ENCODE assay signal across 16 cellular contexts in genomic region chr17:67855504-67856324, GRCh38. TPM values are rescaled to one million over a fixed set of nuclear protein-coding genes. Genes with fewer than 3 reads are reported as not detected.
DNase-seq lines count a peak whose midpoint lies in the region; ATAC-seq and TF ChIP-seq lines count a peak whose summit lies in the region.
"Had no signal": no experiment of that assay in that cellular context is flagged by ENCODE, and none has a peak within 500 bp of the region (broad histone marks: within the 10 kb centered on the region; RNA-seq: fewer than 3 reads in every experiment).

No MANE protein-coding gene starts in this region.

- H3K27ac ChIP-seq in osteoblast (ENCODE audit: low read depth, low read length), result no peak overlapping the region
- H3K27ac ChIP-seq: gastroesophageal sphincter, psoas muscle, vagina had no signal

- peaks cover 8% of the 10 kb centered on the region for H3K36me3 ChIP-seq in osteoblast (ENCODE audit: insufficient read depth, low read length)

- H3K27me3 ChIP-seq in osteoblast (ENCODE audit: insufficient read depth, low read length), result no peaks in the 10 kb centered on the region
- H3K27me3 ChIP-seq: gastroesophageal sphincter, vagina had no signal

- peaks cover 93% of the 10 kb centered on the region for H3K79me2 ChIP-seq in osteoblast (ENCODE audit: insufficient read depth, low read length)

- no peak for DNase-seq in activated CD4-positive, alpha-beta T cell treated with anti-CD3 and anti-CD28 coated beads, Interleukin-2, amount 10 ng/mL, durations not matched to agents 7 days and 5 days
- no peak for DNase-seq in activated CD4-positive, alpha-beta T cell treated with anti-CD3 and anti-CD28 coated beads, Interleukin-2, amount 50 U/mL, for 1 hour
- DNase-seq in NOMO-1 treated with DMSO at 0.1 percent for 48 hours (lab: John Stamatoyannopoulos, UW; ENCODE audit: unreplicated experiment) (peak; percentile 74), NCI-H2029 treated with DMSO at 0.1 percent for 48 hours (lab: John Stamatoyannopoulos, UW) (no peak), C1 segment of cervical spinal cord (lab: John Stamatoyannopoulos, UW) (no peak), osteoblast (ENCODE audit: insufficient read length, low spot score, missing footprints) (no peak)
- DNase-seq in activated naive CD8-positive, alpha-beta T cell treated with anti-CD3 and anti-CD28 coated beads, Interleukin-2, amount 10 ng/mL, durations not matched to agents 7 days and 5 days, result no peak
- DNase-seq: activated gamma-delta T cell, cortex of kidney, HCEC 1CT, left ventricle myocardium superior, NCI-H774, psoas muscle had no signal

- CTCF ChIA-PET in activated CD4-positive, alpha-beta T cell treated with anti-CD3 and anti-CD28 coated beads, Interleukin-2, amount 10 ng/mL, durations not matched to agents 7 days and 5 days (lab: Charles Lee), result interaction anchor here (0.6 to 1.4 kb wide), 4 partner anchors 14 to 60 kb away, joined by 3 to 5 read pairs (median 3); partner anchors contain the start of gene BPTF

- peak overlapping the region; percentile 51 for H3K27ac Mint-ChIP-seq in activated CD4-positive, alpha-beta T cell treated with anti-CD3 and anti-CD28 coated beads, Interleukin-2, amount 10 ng/mL, durations not matched to agents 7 days and 5 days
- peak overlapping the region; percentile 78 for H3K27ac Mint-ChIP-seq in activated naive CD8-positive, alpha-beta T cell treated with anti-CD3 and anti-CD28 coated beads, Interleukin-2, amount 10 ng/mL, durations not matched to agents 7 days and 5 days
- peak overlapping the region; percentile 69 for H3K27ac Mint-ChIP-seq in stimulated activated memory B cell treated with anti-CD40 and anti-IgM and Interleukin-4, amounts not matched to agents 10 μg/mL and 1 μg/mL and 100 μg/mL, for 72 hours

- no peaks in the 10 kb centered on the region for H3K27me3 Mint-ChIP-seq in activated CD4-positive, alpha-beta T cell treated with anti-CD3 and anti-CD28 coated beads, Interleukin-2, amount 10 ng/mL, durations not matched to agents 7 days and 5 days
- no peaks in the 10 kb centered on the region for H3K27me3 Mint-ChIP-seq in activated naive CD8-positive, alpha-beta T cell treated with anti-CD3 and anti-CD28 coated beads, Interleukin-2, amount 10 ng/mL, durations not matched to agents 7 days and 5 days
- no peaks in the 10 kb centered on the region for H3K27me3 Mint-ChIP-seq in stimulated activated memory B cell treated with anti-CD40 and anti-IgM and Interleukin-4, amounts not matched to agents 10 μg/mL and 1 μg/mL and 100 μg/mL, for 72 hours

- no peak overlapping the region for H3K4me3 ChIP-seq in osteoblast (ENCODE audit: insufficient read depth, low read length)
- H3K4me3 ChIP-seq: gastroesophageal sphincter, psoas muscle, vagina had no signal

- no peak overlapping the region for H2AFZ ChIP-seq in osteoblast (ENCODE audit: low read length)

- no peak overlapping the region for H3K4me2 ChIP-seq in osteoblast (ENCODE audit: insufficient read depth, low read length)

- H3K4me1 Mint-ChIP-seq in activated CD4-positive, alpha-beta T cell treated with anti-CD3 and anti-CD28 coated beads, Interleukin-2, amount 10 ng/mL, durations not matched to agents 7 days and 5 days, result peaks cover 35% of the 10 kb centered on the region
- peaks cover 46% of the 10 kb centered on the region for H3K4me1 Mint-ChIP-seq in activated naive CD8-positive, alpha-beta T cell treated with anti-CD3 and anti-CD28 coated beads, Interleukin-2, amount 10 ng/mL, durations not matched to agents 7 days and 5 days
- H3K4me1 Mint-ChIP-seq in stimulated activated memory B cell treated with anti-CD40 and anti-IgM and Interleukin-4, amounts not matched to agents 10 μg/mL and 1 μg/mL and 100 μg/mL, for 72 hours, result peaks cover 58% of the 10 kb centered on the region

- H3K4me3 Mint-ChIP-seq in activated CD4-positive, alpha-beta T cell treated with anti-CD3 and anti-CD28 coated beads, Interleukin-2, amount 10 ng/mL, durations not matched to agents 7 days and 5 days, result peak overlapping the region; percentile 23
- H3K4me3 Mint-ChIP-seq in activated naive CD8-positive, alpha-beta T cell treated with anti-CD3 and anti-CD28 coated beads, Interleukin-2, amount 10 ng/mL, durations not matched to agents 7 days and 5 days, result peak overlapping the region; percentile 74
- H3K4me3 Mint-ChIP-seq in stimulated activated memory B cell treated with anti-CD40 and anti-IgM and Interleukin-4, amounts not matched to agents 10 μg/mL and 1 μg/mL and 100 μg/mL, for 72 hours, result peak overlapping the region; percentile 46

- POLR2A ChIA-PET in activated CD4-positive, alpha-beta T cell treated with anti-CD3 and anti-CD28 coated beads, Interleukin-2, amount 10 ng/mL, durations not matched to agents 7 days and 5 days (lab: Charles Lee), result no interaction called here
- POLR2A ChIA-PET in activated naive CD8-positive, alpha-beta T cell treated with anti-CD3 and anti-CD28 coated beads, Interleukin-2, amount 10 ng/mL, durations not matched to agents 7 days and 5 days (lab: Charles Lee), result interaction anchor here (0.6 to 1.3 kb wide), 3 partner anchors 25 to 143 kb away, joined by 3 to 4 read pairs (median 3); no protein-coding TSS in a partner anchor

- H4K20me1 ChIP-seq in osteoblast (ENCODE audit: insufficient read depth, low read length), result peaks cover 42% of the 10 kb centered on the region

- no peaks in the 10 kb centered on the region for H3K4me1 ChIP-seq in osteoblast (ENCODE audit: insufficient read depth, low read length)

- peak; percentile 72 for ATAC-seq in activated naive CD8-positive, alpha-beta T cell treated with anti-CD3 and anti-CD28 coated beads, Interleukin-2, amount 10 ng/mL, durations not matched to agents 7 days and 5 days (ENCODE audit: low read depth)
- peak; percentile 77 for ATAC-seq in stimulated activated memory B cell treated with anti-CD40 and anti-IgM and Interleukin-4, amounts not matched to agents 10 μg/mL and 1 μg/mL and 100 μg/mL, for 72 hours
- ATAC-seq: gastroesophageal sphincter, left ventricle myocardium superior, psoas muscle had no signal

- no peaks in the 10 kb centered on the region for H3K9me3 ChIP-seq in osteoblast (ENCODE audit: low read depth, low read length)
- H3K9me3 ChIP-seq: gastroesophageal sphincter, psoas muscle, vagina had no signal

- H3K36me3 Mint-ChIP-seq in activated CD4-positive, alpha-beta T cell treated with anti-CD3 and anti-CD28 coated beads, Interleukin-2, amount 10 ng/mL, durations not matched to agents 7 days and 5 days (ENCODE audit: low read depth), result peaks cover 34% of the 10 kb centered on the region
- peaks cover 16% of the 10 kb centered on the region for H3K36me3 Mint-ChIP-seq in activated naive CD8-positive, alpha-beta T cell treated with anti-CD3 and anti-CD28 coated beads, Interleukin-2, amount 10 ng/mL, durations not matched to agents 7 days and 5 days
- H3K36me3 Mint-ChIP-seq in stimulated activated memory B cell treated with anti-CD40 and anti-IgM and Interleukin-4, amounts not matched to agents 10 μg/mL and 1 μg/mL and 100 μg/mL, for 72 hours, result peaks cover 13% of the 10 kb centered on the region

- no peaks in the 10 kb centered on the region for H3K9me3 Mint-ChIP-seq in activated CD4-positive, alpha-beta T cell treated with anti-CD3 and anti-CD28 coated beads, Interleukin-2, amount 10 ng/mL, durations not matched to agents 7 days and 5 days
- H3K9me3 Mint-ChIP-seq in activated naive CD8-positive, alpha-beta T cell treated with anti-CD3 and anti-CD28 coated beads, Interleukin-2, amount 10 ng/mL, durations not matched to agents 7 days and 5 days, result peaks cover 4% of the 10 kb centered on the region
- H3K9me3 Mint-ChIP-seq in stimulated activated memory B cell treated with anti-CD40 and anti-IgM and Interleukin-4, amounts not matched to agents 10 μg/mL and 1 μg/mL and 100 μg/mL, for 72 hours, result no peaks in the 10 kb centered on the region

- no peak for TF ChIP-seq CTCF in osteoblast (IDR thresholded peaks at IDR 0.05; ENCODE audit: extremely low read depth, low read depth, low read length)

RNA-seq across cellular contexts. Expression of gene BPTF, which starts 30.4 kb away (rescaled TPM):
- 100 to 1,000 TPM in 1 of 2 experiments, 10 to 100 TPM in 1; 98.1 to 114 TPM for total RNA-seq in activated CD4-positive, alpha-beta T cell treated with anti-CD3 and anti-CD28 coated beads, Interleukin-2, amount 10 ng/mL, durations not matched to agents 7 days and 5 days
- 100 to 1,000 TPM; 126 to 133 TPM for total RNA-seq in activated naive CD8-positive, alpha-beta T cell treated with anti-CD3 and anti-CD28 coated beads, Interleukin-2, amount 10 ng/mL, durations not matched to agents 7 days and 5 days
- total RNA-seq in osteoblast, result 59.2 and 59.7 TPM in 2 replicates

Comparison
In these comparisons a context has a peak if more than half of its experiments do, and no peak if none do; other contexts are left out.
1. H3K4me3 Mint-ChIP-seq: peak in every context shown above with its lines; median percentile 74 in activated naive CD8-positive, alpha-beta T cell treated with anti-CD3 and anti-CD28 coated beads, Interleukin-2, amount 10 ng/mL, durations not matched to agents 7 days and 5 days; 46 in stimulated activated memory B cell treated with anti-CD40 and anti-IgM and Interleukin-4, amounts not matched to agents 10 μg/mL and 1 μg/mL and 100 μg/mL, for 72 hours; 23 in activated CD4-positive, alpha-beta T cell treated with anti-CD3 and anti-CD28 coated beads, Interleukin-2, amount 10 ng/mL, durations not matched to agents 7 days and 5 days.